ENCODE assay signal across 19 cellular contexts in the genomic region with DNA sequence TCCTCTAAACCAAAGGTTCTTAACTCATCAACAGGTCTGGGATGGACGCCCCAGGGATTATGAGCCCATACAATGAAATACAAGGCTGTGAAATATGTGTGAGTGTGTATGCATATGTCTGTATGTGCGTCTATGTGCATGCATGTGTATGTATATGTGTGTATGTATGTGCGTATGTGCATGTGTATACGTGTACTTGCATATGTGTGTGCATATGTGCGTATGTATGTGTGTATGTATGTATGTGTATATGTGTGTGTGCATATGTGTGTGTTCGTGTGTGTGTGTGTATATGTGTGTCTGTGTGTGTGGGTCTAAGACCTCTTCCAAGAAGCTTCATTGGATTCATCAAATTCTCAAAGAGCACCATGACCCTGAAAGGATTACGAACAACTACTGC.
DNase-seq lines count a peak whose midpoint lies in the region; ATAC-seq, FAIRE-seq and TF ChIP-seq lines count a peak whose summit lies in the region.
"Had no signal": no experiment of that assay in that cellular context is flagged by ENCODE, and none has a peak within 500 bp of the region (broad histone marks: within the 10 kb centered on the region; RNA-seq: fewer than 3 reads in every experiment).

No MANE protein-coding gene starts in this region.

- H3K4me3 ChIP-seq in bronchial epithelial cell (ENCODE audit: low read depth, low read length) (no peak overlapping the region), neural progenitor cell (no peak overlapping the region), tibial nerve (no peak overlapping the region), Karpas-422 (ENCODE audit: low read length) (no peak overlapping the region)
- H3K4me3 ChIP-seq: A549, GM23248, HAP-1 had no signal

- no peaks in the 10 kb centered on the region for H4K20me1 ChIP-seq in neural progenitor cell (ENCODE audit: low read depth)
- peaks cover 23% of the 10 kb centered on the region for H4K20me1 ChIP-seq in Karpas-422 (ENCODE audit: insufficient read depth, low read depth, low read length)

- FAIRE-seq in bronchial epithelial cell (lab: Jason Lieb, UNC), result peak; percentile 60
- FAIRE-seq: A549, GM19239 had no signal

- peaks cover 86% of the 10 kb centered on the region for H3K4me1 Mint-ChIP-seq in activated naive CD8-positive, alpha-beta T cell treated with anti-CD3 and anti-CD28 coated beads, Interleukin-2, amount 50 U/mL, for 24 hours
- H3K4me1 Mint-ChIP-seq in activated naive CD8-positive, alpha-beta T cell treated with anti-CD3 and anti-CD28 coated beads for 36 hours, result peaks cover 56% of the 10 kb centered on the region
- H3K4me1 Mint-ChIP-seq in neural progenitor cell, result peaks cover 18% of the 10 kb centered on the region

- no peaks in the 10 kb centered on the region for H3K4me1 ChIP-seq in neural progenitor cell
- peaks cover 0 to 15% (median 4%) of the 10 kb centered on the region in 4 donors for H3K4me1 ChIP-seq in tibial nerve
- H3K4me1 ChIP-seq in Karpas-422 (ENCODE audit: low read length), result peaks cover 42% of the 10 kb centered on the region

- DNase-seq in activated naive CD8-positive, alpha-beta T cell treated with anti-CD3 and anti-CD28 coated beads, Interleukin-2, amount 50 U/mL, for 24 hours, result no peak
- no peak for DNase-seq in activated naive CD8-positive, alpha-beta T cell treated with anti-CD3 and anti-CD28 coated beads for 36 hours
- DNase-seq in bronchial epithelial cell (ENCODE audit: low read depth), result no peak
- no peak for DNase-seq in neural progenitor cell (ENCODE audit: low spot score)
- DNase-seq in tibial nerve (ENCODE audit: low spot score in 2 of 2), result no peak
- DNase-seq in Karpas-422, result no peak
- DNase-seq: AML-193; CD4-positive, alpha-beta memory T cell; DMS153; DMS79; GDM1; GM23248; HFFc6 had no signal

- TF ChIP-seq POLR2A in tibial nerve (IDR thresholded peaks at IDR 0.05), result no peak

- no peak overlapping the region for H3K4me2 ChIP-seq in neural progenitor cell
- H3K4me2 ChIP-seq in Karpas-422 (ENCODE audit: low read depth, low read length, poor library complexity, severe bottlenecking), result no peak overlapping the region
- H3K4me2 ChIP-seq: A549 had no signal

- 95 to 97% methylated on average over 7 of the region's 7 CpGs for WGBS in tibial nerve, 2 donors

- no peak for TF ChIP-seq CTCF in bronchial epithelial cell (IDR thresholded peaks at IDR 0.05; ENCODE audit: insufficient read depth, low read length, severe bottlenecking)
- TF ChIP-seq CTCF in neural progenitor cell (IDR thresholded peaks at IDR 0.05), result no peak
- TF ChIP-seq CTCF in tibial nerve (IDR thresholded peaks at IDR 0.05), result no peak

- ATAC-seq in activated naive CD8-positive, alpha-beta T cell treated with anti-CD3 and anti-CD28 coated beads, Interleukin-2, amount 50 U/mL, for 24 hours, result no peak
- ATAC-seq in GM18498 (IDR thresholded peaks at IDR 0.05; ENCODE audit: unreplicated experiment), result no peak
- ATAC-seq: A549 had no signal

- H3K9me3 Mint-ChIP-seq in activated naive CD8-positive, alpha-beta T cell treated with anti-CD3 and anti-CD28 coated beads, Interleukin-2, amount 50 U/mL, for 24 hours, result no peaks in the 10 kb centered on the region
- peaks cover 5% of the 10 kb centered on the region for H3K9me3 Mint-ChIP-seq in activated naive CD8-positive, alpha-beta T cell treated with anti-CD3 and anti-CD28 coated beads for 36 hours
- H3K9me3 Mint-ChIP-seq in neural progenitor cell, result no peaks in the 10 kb centered on the region

- no peak for TF ChIP-seq EP300 in tibial nerve (IDR thresholded peaks at IDR 0.05)

- no peaks in the 10 kb centered on the region for H3K27me3 Mint-ChIP-seq in activated naive CD8-positive, alpha-beta T cell treated with anti-CD3 and anti-CD28 coated beads, Interleukin-2, amount 50 U/mL, for 24 hours
- H3K27me3 Mint-ChIP-seq in activated naive CD8-positive, alpha-beta T cell treated with anti-CD3 and anti-CD28 coated beads for 36 hours, result no peaks in the 10 kb centered on the region
- H3K27me3 Mint-ChIP-seq in neural progenitor cell (ENCODE audit: insufficient read depth, low read depth), result peaks cover 2% of the 10 kb centered on the region
- H3K27me3 Mint-ChIP-seq: CD4-positive, alpha-beta memory T cell had no signal

- H3K9me2 ChIP-seq in Karpas-422 (replicated peaks; ENCODE audit: insufficient read depth, low read length), result no peaks in the 10 kb centered on the region

- no peaks in the 10 kb centered on the region for H3K27me3 ChIP-seq in bronchial epithelial cell (ENCODE audit: control insufficient read depth, insufficient read depth, low read length)
- no peaks in the 10 kb centered on the region for H3K27me3 ChIP-seq in neural progenitor cell
- H3K27me3 ChIP-seq in tibial nerve, result no peaks in the 10 kb centered on the region
- H3K27me3 ChIP-seq in Karpas-422 (ENCODE audit: low read length), result no peaks in the 10 kb centered on the region

- H3K36me3 ChIP-seq in bronchial epithelial cell (ENCODE audit: control insufficient read depth, insufficient read depth, low read length) (no peaks in the 10 kb centered on the region), neural progenitor cell (no peaks in the 10 kb centered on the region), tibial nerve (no peaks in the 10 kb centered on the region), Karpas-422 (ENCODE audit: insufficient read depth, low read length) (peaks cover 4% of the 10 kb centered on the region; the same call in 1 of the 2 replicates)
- H3K36me3 ChIP-seq: HAP-1 had no signal

- peaks cover 38% of the 10 kb centered on the region for H3K36me3 Mint-ChIP-seq in activated naive CD8-positive, alpha-beta T cell treated with anti-CD3 and anti-CD28 coated beads, Interleukin-2, amount 50 U/mL, for 24 hours (ENCODE audit: low read depth)
- peaks cover 43% of the 10 kb centered on the region for H3K36me3 Mint-ChIP-seq in activated naive CD8-positive, alpha-beta T cell treated with anti-CD3 and anti-CD28 coated beads for 36 hours
- H3K36me3 Mint-ChIP-seq in neural progenitor cell, result no peaks in the 10 kb centered on the region

- no peaks in the 10 kb centered on the region for H3K9me3 ChIP-seq in neural progenitor cell (ENCODE audit: low read depth)
- H3K9me3 ChIP-seq in tibial nerve, result no peaks in the 10 kb centered on the region
- H3K9me3 ChIP-seq in Karpas-422 (ENCODE audit: low read length), result no peaks in the 10 kb centered on the region
- H3K9me3 ChIP-seq: A549, HAP-1 had no signal

- no peaks in the 10 kb centered on the region for H3F3A ChIP-seq in neural progenitor cell (ENCODE audit: low read depth)

- no peaks in the 10 kb centered on the region for H3K79me2 ChIP-seq in neural progenitor cell (ENCODE audit: low read depth)
- peaks cover 99% of the 10 kb centered on the region for H3K79me2 ChIP-seq in Karpas-422 (ENCODE audit: low read length)

- H3K27ac Mint-ChIP-seq in activated naive CD8-positive, alpha-beta T cell treated with anti-CD3 and anti-CD28 coated beads, Interleukin-2, amount 50 U/mL, for 24 hours, result peak overlapping the region; percentile 19
- H3K27ac Mint-ChIP-seq in activated naive CD8-positive, alpha-beta T cell treated with anti-CD3 and anti-CD28 coated beads for 36 hours, result no peak overlapping the region
- peak overlapping the region; percentile 31 for H3K27ac Mint-ChIP-seq in neural progenitor cell
- H3K27ac Mint-ChIP-seq: HFFc6 had no signal

- H3K27ac ChIP-seq in neural progenitor cell (no peak overlapping the region), tibial nerve (no peak overlapping the region), Karpas-422 (ENCODE audit: low read length) (no peak overlapping the region)
- H3K27ac ChIP-seq: 22Rv1, C4-2B, GM23248 had no signal

- H3K9ac ChIP-seq in neural progenitor cell (no peak overlapping the region), Karpas-422 (ENCODE audit: low read length) (no peak overlapping the region)
- H3K9ac ChIP-seq: GM23248 had no signal

- H2AFZ ChIP-seq in neural progenitor cell (replicated peaks), result no peak overlapping the region
- H2AFZ ChIP-seq in Karpas-422 (ENCODE audit: low read length), result no peak overlapping the region
- H2AFZ ChIP-seq: GM23248 had no signal

- no peak overlapping the region for H3K4me3 Mint-ChIP-seq in activated naive CD8-positive, alpha-beta T cell treated with anti-CD3 and anti-CD28 coated beads, Interleukin-2, amount 50 U/mL, for 24 hours
- no peak overlapping the region for H3K4me3 Mint-ChIP-seq in activated naive CD8-positive, alpha-beta T cell treated with anti-CD3 and anti-CD28 coated beads for 36 hours
- H3K4me3 Mint-ChIP-seq in neural progenitor cell, result no peak overlapping the region
- H3K4me3 Mint-ChIP-seq: HFFc6 had no signal
